1 cellular context compared by ENCODE assay signal in the genomic region with DNA sequence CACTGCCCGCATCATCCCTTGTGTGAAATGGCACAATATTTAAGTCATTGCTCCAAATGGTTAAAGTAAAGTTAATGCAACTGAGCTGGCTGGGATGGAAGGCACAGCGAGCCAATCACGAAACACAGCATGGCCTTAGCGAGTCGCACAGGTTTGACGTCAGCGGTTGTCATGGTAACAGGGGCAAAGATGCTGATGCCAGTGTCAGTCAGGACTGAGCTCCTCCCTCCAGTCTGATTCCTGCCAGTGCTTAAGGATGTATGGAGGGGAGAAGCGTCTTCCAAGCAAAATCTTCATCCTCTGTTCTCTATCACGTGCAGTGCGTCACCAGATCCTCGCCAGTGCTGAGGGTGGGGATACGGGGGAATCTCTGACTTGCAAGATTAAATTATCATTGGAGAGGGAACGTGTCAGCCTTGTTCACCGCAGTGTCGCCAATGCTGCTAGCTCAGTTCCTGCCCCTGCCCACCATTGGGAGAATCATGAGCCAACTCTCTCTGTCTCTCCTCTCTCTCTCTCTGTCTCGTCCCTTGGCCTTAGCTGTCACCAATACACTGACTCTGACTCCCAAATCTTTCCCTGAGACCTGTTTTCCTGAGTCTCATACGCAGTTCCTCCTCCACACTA.
TF ChIP-seq lines count a peak whose summit lies in the region.

No MANE protein-coding gene starts in this region.

TF ChIP-seq in HepG2, 621 proteins besides CTCF, POLR2A, EP300 and RAD21 (continued from another document):
- no peak for TF ChIP-seq ZNF180 (CRISPR knock-in tag; IDR thresholded peaks at IDR 0.05; ENCODE audit: borderline replicate concordance, low read depth)
- no peak for TF ChIP-seq PAX8 (CRISPR knock-in tag; IDR thresholded peaks at IDR 0.05; ENCODE audit: borderline replicate concordance)
- no peak for TF ChIP-seq HDAC1 (CRISPR knock-in tag; IDR thresholded peaks at IDR 0.05)
- peak; percentile 92 for TF ChIP-seq RFX5 (IDR thresholded peaks at IDR 0.05; ENCODE audit: low read depth, low read length)
- no peak for TF ChIP-seq PHB2 (IDR thresholded peaks at IDR 0.05; ENCODE audit: partially characterized antibody)
- TF ChIP-seq, protein P1, sequence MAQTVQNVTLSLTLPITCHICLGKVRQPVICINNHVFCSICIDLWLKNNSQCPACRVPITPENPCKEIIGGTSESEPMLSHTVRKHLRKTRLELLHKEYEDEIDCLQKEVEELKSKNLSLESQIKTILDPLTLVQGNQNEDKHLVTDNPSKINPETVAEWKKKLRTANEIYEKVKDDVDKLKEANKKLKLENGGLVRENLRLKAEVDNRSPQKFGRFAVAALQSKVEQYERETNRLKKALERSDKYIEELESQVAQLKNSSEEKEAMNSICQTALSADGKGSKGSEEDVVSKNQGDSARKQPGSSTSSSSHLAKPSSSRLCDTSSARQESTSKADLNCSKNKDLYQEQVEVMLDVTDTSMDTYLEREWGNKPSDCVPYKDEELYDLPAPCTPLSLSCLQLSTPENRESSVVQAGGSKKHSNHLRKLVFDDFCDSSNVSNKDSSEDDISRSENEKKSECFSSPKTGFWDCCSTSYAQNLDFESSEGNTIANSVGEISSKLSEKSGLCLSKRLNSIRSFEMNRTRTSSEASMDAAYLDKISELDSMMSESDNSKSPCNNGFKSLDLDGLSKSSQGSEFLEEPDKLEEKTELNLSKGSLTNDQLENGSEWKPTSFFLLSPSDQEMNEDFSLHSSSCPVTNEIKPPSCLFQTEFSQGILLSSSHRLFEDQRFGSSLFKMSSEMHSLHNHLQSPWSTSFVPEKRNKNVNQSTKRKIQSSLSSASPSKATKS (CRISPR knock-in tag; IDR thresholded peaks at IDR 0.05), result no peak
- TF ChIP-seq ZNF496 (CRISPR knock-in tag; IDR thresholded peaks at IDR 0.05; ENCODE audit: insufficient replicate concordance), result no peak
- TF ChIP-seq KDM2A (CRISPR knock-in tag; IDR thresholded peaks at IDR 0.05; ENCODE audit: borderline replicate concordance, low read depth), result no peak
- no peak for TF ChIP-seq ZNF260 (CRISPR knock-in tag; IDR thresholded peaks at IDR 0.05; ENCODE audit: borderline replicate concordance, low read depth)
- TF ChIP-seq, protein P2, sequence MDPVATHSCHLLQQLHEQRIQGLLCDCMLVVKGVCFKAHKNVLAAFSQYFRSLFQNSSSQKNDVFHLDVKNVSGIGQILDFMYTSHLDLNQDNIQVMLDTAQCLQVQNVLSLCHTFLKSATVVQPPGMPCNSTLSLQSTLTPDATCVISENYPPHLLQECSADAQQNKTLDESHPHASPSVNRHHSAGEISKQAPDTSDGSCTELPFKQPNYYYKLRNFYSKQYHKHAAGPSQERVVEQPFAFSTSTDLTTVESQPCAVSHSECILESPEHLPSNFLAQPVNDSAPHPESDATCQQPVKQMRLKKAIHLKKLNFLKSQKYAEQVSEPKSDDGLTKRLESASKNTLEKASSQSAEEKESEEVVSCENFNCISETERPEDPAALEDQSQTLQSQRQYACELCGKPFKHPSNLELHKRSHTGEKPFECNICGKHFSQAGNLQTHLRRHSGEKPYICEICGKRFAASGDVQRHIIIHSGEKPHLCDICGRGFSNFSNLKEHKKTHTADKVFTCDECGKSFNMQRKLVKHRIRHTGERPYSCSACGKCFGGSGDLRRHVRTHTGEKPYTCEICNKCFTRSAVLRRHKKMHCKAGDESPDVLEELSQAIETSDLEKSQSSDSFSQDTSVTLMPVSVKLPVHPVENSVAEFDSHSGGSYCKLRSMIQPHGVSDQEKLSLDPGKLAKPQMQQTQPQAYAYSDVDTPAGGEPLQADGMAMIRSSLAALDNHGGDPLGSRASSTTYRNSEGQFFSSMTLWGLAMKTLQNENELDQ (CRISPR knock-in tag; IDR thresholded peaks at IDR 0.05; ENCODE audit: borderline replicate concordance), result no peak
- TF ChIP-seq FOXP1 (IDR thresholded peaks at IDR 0.05), result no peak
- no peak for TF ChIP-seq FOXP1 (CRISPR knock-in tag; IDR thresholded peaks at IDR 0.05)
- TF ChIP-seq MIER2 (CRISPR knock-in tag; IDR thresholded peaks at IDR 0.05), result no peak
- TF ChIP-seq ZSCAN5A (CRISPR knock-in tag; IDR thresholded peaks at IDR 0.05; ENCODE audit: borderline replicate concordance), result no peak
- TF ChIP-seq ZNF790 (CRISPR knock-in tag; IDR thresholded peaks at IDR 0.05; ENCODE audit: borderline replicate concordance), result no peak
- TF ChIP-seq ZNF354B (CRISPR knock-in tag; IDR thresholded peaks at IDR 0.05), result no peak
- peak; percentile 70 for TF ChIP-seq RFX1 (IDR thresholded peaks at IDR 0.05)
- TF ChIP-seq, protein P3, sequence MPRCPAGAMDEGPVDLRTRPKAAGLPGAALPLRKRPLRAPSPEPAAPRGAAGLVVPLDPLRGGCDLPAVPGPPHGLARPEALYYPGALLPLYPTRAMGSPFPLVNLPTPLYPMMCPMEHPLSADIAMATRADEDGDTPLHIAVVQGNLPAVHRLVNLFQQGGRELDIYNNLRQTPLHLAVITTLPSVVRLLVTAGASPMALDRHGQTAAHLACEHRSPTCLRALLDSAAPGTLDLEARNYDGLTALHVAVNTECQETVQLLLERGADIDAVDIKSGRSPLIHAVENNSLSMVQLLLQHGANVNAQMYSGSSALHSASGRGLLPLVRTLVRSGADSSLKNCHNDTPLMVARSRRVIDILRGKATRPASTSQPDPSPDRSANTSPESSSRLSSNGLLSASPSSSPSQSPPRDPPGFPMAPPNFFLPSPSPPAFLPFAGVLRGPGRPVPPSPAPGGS (CRISPR knock-in tag; IDR thresholded peaks at IDR 0.05), result no peak
